ENCODE assay signal across 19 cellular contexts in the genomic region with DNA sequence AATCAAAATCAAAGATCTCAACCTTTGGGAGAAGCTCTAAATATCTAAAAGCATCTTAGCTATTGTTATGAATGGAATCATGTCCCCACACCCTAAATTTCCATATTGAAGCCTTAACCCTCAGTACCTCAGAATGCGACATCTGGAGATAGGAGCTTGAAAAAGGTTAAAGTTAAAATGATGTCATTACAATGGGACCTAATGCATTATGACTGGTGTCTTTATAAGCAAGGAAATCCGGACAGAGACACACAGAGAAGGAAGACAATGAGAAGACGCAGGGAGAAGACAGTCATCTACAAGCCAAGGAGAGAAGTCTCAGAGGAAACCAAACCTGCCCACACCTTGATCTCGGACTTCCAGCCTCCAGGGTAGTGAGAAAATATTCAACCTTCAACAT.
"Had no signal": no experiment of that assay in that cellular context is flagged by ENCODE, and none has a peak within 500 bp of the region (broad histone marks: within the 10 kb centered on the region; RNA-seq: fewer than 3 reads in every experiment).

No MANE protein-coding gene starts in this region.

- DNase-seq: KBM-7, MV-4-11, NCI-H1048, NCI-H1105, NCI-H1417, NCI-H1436 treated with DMSO at 0.1 percent for 48 hours, NCI-H1694, NCI-H187 treated with DMSO at 0.1 percent for 48 hours, NCI-H2029 treated with DMSO at 0.1 percent for 48 hours, NCI-H2171 treated with DMSO at 0.1 percent for 48 hours, NCI-H345, NCI-H446 treated with DMSO at 0.1 percent for 48 hours, NCI-H510A treated with DMSO at 0.1 percent for 48 hours, NCI-H526, RPMI8226, SHP77, T-helper 1 cell had no signal

- H3K27ac Mint-ChIP-seq: IgD-negative memory B cell had no signal

- ATAC-seq: SK-N-SH treated with all-trans-retinoic acid at 6 μM for 48 hours had no signal

- H3K4me3 Mint-ChIP-seq: IgD-negative memory B cell had no signal
